11 cellular contexts compared by ENCODE assay signal in genomic region chr2:240023792-240024191, GRCh38. TPM values are rescaled to one million over a fixed set of nuclear protein-coding genes. Genes with fewer than 3 reads are reported as not detected.
DNase-seq lines count a peak whose midpoint lies in the region; ATAC-seq and TF ChIP-seq lines count a peak whose summit lies in the region.
"Had no signal": no experiment of that assay in that cellular context is flagged by ENCODE, and none has a peak within 500 bp of the region (broad histone marks: within the 10 kb centered on the region; RNA-seq: fewer than 3 reads in every experiment).

No MANE protein-coding gene starts in this region.

- peak overlapping the region; percentile 99 for H3K4me3 ChIP-seq in ACC112 (ENCODE audit: low read depth, low read length)
- peak overlapping the region; percentile 83 for H3K4me3 ChIP-seq in HAP-1
- peak overlapping the region; percentile 97 for H3K4me3 ChIP-seq in lower lobe of right lung

- H3K36me3 ChIP-seq in ACC112 (ENCODE audit: insufficient read depth, low read length) (peaks cover 12% of the 10 kb centered on the region; the same call in 1 of the 2 replicates), HAP-1 (replicated peaks) (peaks cover 24% of the 10 kb centered on the region), lower lobe of right lung (peaks cover 26% of the 10 kb centered on the region)

- in situ Hi-C loops in HAP-1 (cut with MboI; ENCODE audit: low sequenced_read_pairs) = no loop called here

- peaks cover 13% of the 10 kb centered on the region for H3K27me3 ChIP-seq in ACC112 (ENCODE audit: insufficient read depth, low read length)
- no peaks in the 10 kb centered on the region for H3K27me3 ChIP-seq in HAP-1 (ENCODE audit: low read depth)
- H3K27me3 ChIP-seq in lower lobe of right lung (ENCODE audit: low read depth) = no peaks in the 10 kb centered on the region
- H3K27me3 ChIP-seq: left lung had no signal

- intact Hi-C loops in lower lobe of right lung (cut with DNase I) = no loop called here

- peak overlapping the region; percentile 97 for H3K4me3 Mint-ChIP-seq in activated T-helper 17 cell treated with anti-CD3 and anti-CD28 coated beads, Interleukin-2, amount 50 U/mL, for 72 hours

- H3K27ac Mint-ChIP-seq in activated T-helper 17 cell treated with anti-CD3 and anti-CD28 coated beads, Interleukin-2, amount 50 U/mL, for 72 hours = peak overlapping the region; percentile 97

- H3K9me3 ChIP-seq in HAP-1 (0 out of 2 replicates have a peak, but pooled peaks cover 3% of the 10 kb centered on the region), lower lobe of right lung (no peaks in the 10 kb centered on the region)
- H3K9me3 ChIP-seq: left lung had no signal

- peaks cover 46% of the 10 kb centered on the region for H3K79me2 ChIP-seq in ACC112 (ENCODE audit: control insufficient read depth, insufficient read depth, low read length, unreplicated experiment)

- H3K4me1 ChIP-seq in ACC112 (ENCODE audit: control insufficient read depth, insufficient read depth, low read length, unreplicated experiment) (peaks cover 11% of the 10 kb centered on the region), HAP-1 (peaks cover 6% of the 10 kb centered on the region; the same call in 1 of the 2 replicates), lower lobe of right lung (peaks cover 20% of the 10 kb centered on the region)

- no peaks in the 10 kb centered on the region for H3K27me3 Mint-ChIP-seq in activated T-helper 17 cell treated with anti-CD3 and anti-CD28 coated beads, Interleukin-2, amount 50 U/mL, for 72 hours

- no peak overlapping the region for H3K27ac ChIP-seq in ACC112 (ENCODE audit: low read depth, low read length)
- H3K27ac ChIP-seq in lower lobe of right lung = no peak overlapping the region
- H3K27ac ChIP-seq: left lung had no signal

- no peaks in the 10 kb centered on the region for H3K9me3 Mint-ChIP-seq in activated T-helper 17 cell treated with anti-CD3 and anti-CD28 coated beads, Interleukin-2, amount 50 U/mL, for 72 hours

- no peak for ATAC-seq in activated T-helper 17 cell treated with anti-CD3 and anti-CD28 coated beads, Interleukin-2, amount 50 U/mL, for 72 hours (replicated peaks)
- ATAC-seq in lower lobe of right lung (no peak), HG02973 (IDR thresholded peaks at IDR 0.05; ENCODE audit: unreplicated experiment) (no peak), GM21786 (IDR thresholded peaks at IDR 0.05; ENCODE audit: unreplicated experiment) (no peak), GM18511 (IDR thresholded peaks at IDR 0.05; ENCODE audit: unreplicated experiment) (no peak)
- ATAC-seq: left lung had no signal

- TF ChIP-seq CTCF in lower lobe of right lung (IDR thresholded peaks at IDR 0.05) = no peak

- DNase-seq in HAP-1 (ENCODE audit: low spot score in 2 of 2) (peak in 1 of 2 experiments; percentile 21), lower lobe of right lung (no peak), RPMI8226 (no peak)
- DNase-seq: EL, left lung, T-helper 9 cell had no signal

- H2AFZ ChIP-seq in ACC112 (ENCODE audit: low read length, unreplicated experiment) = no peak overlapping the region

- H3K36me3 Mint-ChIP-seq in activated T-helper 17 cell treated with anti-CD3 and anti-CD28 coated beads, Interleukin-2, amount 50 U/mL, for 72 hours (ENCODE audit: low read depth) = peaks cover 35% of the 10 kb centered on the region

- peaks cover 19% of the 10 kb centered on the region for H3K4me1 Mint-ChIP-seq in activated T-helper 17 cell treated with anti-CD3 and anti-CD28 coated beads, Interleukin-2, amount 50 U/mL, for 72 hours

RNA-seq across cellular contexts. Expression of gene NDUFA10, which starts 1.4 kb away (rescaled TPM):
- 100 to 1,000 TPM; 101 to 153 TPM for total RNA-seq in activated T-helper 17 cell treated with anti-CD3 and anti-CD28 coated beads, Interleukin-2, amount 50 U/mL, for 72 hours
- total RNA-seq in lower lobe of right lung = 92.2 TPM

RNA-seq across cellular contexts. Expression of gene OR6B2, which starts 6.4 kb away (rescaled TPM):
- total RNA-seq in activated T-helper 17 cell treated with anti-CD3 and anti-CD28 coated beads, Interleukin-2, amount 50 U/mL, for 72 hours = not detected
- total RNA-seq in lower lobe of right lung = not detected
- total RNA-seq: left lung had no signal

RNA-seq across cellular contexts. Expression of gene OR6B3, which starts 29.5 kb away (rescaled TPM):
- not detected for total RNA-seq in activated T-helper 17 cell treated with anti-CD3 and anti-CD28 coated beads, Interleukin-2, amount 50 U/mL, for 72 hours
- total RNA-seq in lower lobe of right lung = not detected
- total RNA-seq: left lung had no signal
